ENCODE assay signal across 7 cellular contexts in the genomic region with DNA sequence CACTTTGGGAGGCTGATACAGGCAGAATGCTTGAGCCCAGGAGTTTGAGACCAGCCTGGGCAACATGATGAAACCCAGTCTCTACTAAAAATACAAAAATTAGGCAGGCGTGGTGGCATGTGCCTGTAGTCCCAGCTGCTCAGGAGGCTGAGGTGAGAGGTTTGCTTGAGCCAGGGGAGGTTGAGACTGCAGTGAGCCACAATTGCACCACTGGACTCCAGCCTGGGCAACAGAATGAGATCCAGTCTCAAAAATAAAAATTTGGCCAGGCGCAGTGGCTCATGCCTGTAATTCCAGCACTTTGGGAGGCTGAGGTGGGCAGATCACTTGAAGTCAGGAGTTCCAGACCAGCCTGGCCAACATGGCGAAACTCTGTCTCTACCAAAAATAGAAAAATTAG. TPM values are rescaled to one million over a fixed set of nuclear protein-coding genes. Genes with fewer than 3 reads are reported as not detected.
A peak's percentile ranks its signal among the peaks of the same experiment; 100 is the strongest.
DNase-seq lines count a peak whose midpoint lies in the region; ATAC-seq, FAIRE-seq and TF ChIP-seq lines count a peak whose summit lies in the region.
"Not testable (repeated sequence)": the region's sequence is repeated elsewhere in the genome, so short reads cannot be mapped to it uniquely, and the experiment has no call there.

No MANE protein-coding gene starts in this region.

- H3K4me1 Mint-ChIP-seq in chondrocyte (ENCODE audit: low read depth) = peaks cover 43% of the 10 kb centered on the region

- H3K9me3 ChIP-seq in gastroesophageal sphincter; right lobe of liver; osteoblast (ENCODE audit: low read depth, low read length); small intestine (ENCODE audit: control insufficient read depth, low read depth); thoracic aorta: not testable (repeated sequence)

- H4K20me1 ChIP-seq in osteoblast (ENCODE audit: insufficient read depth, low read length) = not testable (repeated sequence)

- FAIRE-seq in small intestine (lab: Jason Lieb, UNC) = not testable (repeated sequence)

- not testable (repeated sequence) for H3K36me3 Mint-ChIP-seq in chondrocyte (ENCODE audit: low read depth)

- H3K4me2 ChIP-seq in osteoblast (ENCODE audit: insufficient read depth, low read length) = not testable (repeated sequence)

- POLR2A ChIA-PET in RWPE1 (lab: Yijun Ruan, JAX; ENCODE audit: low non-redundant PET) = not testable (repeated sequence)

- H3K36me3 ChIP-seq in gastroesophageal sphincter; right lobe of liver; small intestine (ENCODE audit: control insufficient read depth in 2 of 2, insufficient read depth in 2 of 2, low read length in 2 of 2); thoracic aorta: not testable (repeated sequence)
- H3K36me3 ChIP-seq in osteoblast (ENCODE audit: insufficient read depth, low read length) = peaks cover 18% of the 10 kb centered on the region

- WGBS in gastroesophageal sphincter (ENCODE audit: low coverage in 1 of 2), 2 donors = 93 to 100% methylated on average over 1 to 2 of the region's 3 CpGs
- WGBS in right lobe of liver (ENCODE audit: insufficient coverage, low coverage, low lambda C conversion rate, missing lambda C conversion rate) = 93% methylated on average over 3 of the region's 3 CpGs
- 90 to 97% (median 91%) methylated on average over 3 of the region's 3 CpGs for WGBS in small intestine, 3 donors

- H3K27ac ChIP-seq in RWPE1 (peak overlapping the region; percentile 28), gastroesophageal sphincter (peak overlapping the region in 3 of 4 donors; percentile 46 to 76 (median 68)), right lobe of liver (peak overlapping the region in 2 of 3 donors; percentile 13 to 49), osteoblast (ENCODE audit: low read depth, low read length) (peak overlapping the region; percentile 37), small intestine (ENCODE audit: low read depth in 1 of 2, low read length in 1 of 2) (peak overlapping the region; percentile 22 to 77), thoracic aorta (peak overlapping the region; percentile 91 to 97)

- not testable (repeated sequence) for ATAC-seq in gastroesophageal sphincter, right lobe of liver
- peak; percentile 2 for ATAC-seq in thoracic aorta (ENCODE audit: insufficient number of reproducible peaks, low FRiP score, low read depth)

- H2AFZ ChIP-seq in osteoblast (ENCODE audit: low read length) = not testable (repeated sequence)

- H3K4me3 ChIP-seq in gastroesophageal sphincter; right lobe of liver; osteoblast (ENCODE audit: insufficient read depth, low read length); small intestine (ENCODE audit: low read depth in 1 of 2, low read length in 2 of 2): not testable (repeated sequence)
- H3K4me3 ChIP-seq in thoracic aorta = peak overlapping the region; percentile 9

- CTCF ChIA-PET in RWPE1 (lab: Yijun Ruan, JAX) = interaction anchor here (0.6 kb wide), 1 partner anchor 152 kb away, joined by 4 read pairs; no protein-coding TSS in a partner anchor

- TF ChIP-seq EP300 in gastroesophageal sphincter (IDR thresholded peaks at IDR 0.05) = not testable (repeated sequence)

- peak overlapping the region; percentile 19 for H3K4me3 Mint-ChIP-seq in chondrocyte (ENCODE audit: unreplicated experiment)

- intact Hi-C loops in right lobe of liver (cut with DNase I) = not testable (repeated sequence)

- peaks cover 95% of the 10 kb centered on the region for H3K79me2 ChIP-seq in osteoblast (ENCODE audit: insufficient read depth, low read length)

- not testable (repeated sequence) for H3K27me3 ChIP-seq in gastroesophageal sphincter; right lobe of liver; osteoblast (ENCODE audit: insufficient read depth, low read length); small intestine (ENCODE audit: control insufficient read depth in 2 of 2, insufficient read depth in 2 of 2, low read length in 2 of 2); thoracic aorta (replicated peaks; ENCODE audit: insufficient read depth)

- peak overlapping the region; percentile 81 for H3K27ac Mint-ChIP-seq in chondrocyte (ENCODE audit: unreplicated experiment)

- not testable (repeated sequence) for TF ChIP-seq POLR2A in gastroesophageal sphincter (IDR thresholded peaks at IDR 0.05); right lobe of liver (IDR thresholded peaks at IDR 0.05)

- H3K4me1 ChIP-seq in gastroesophageal sphincter = peaks cover 0 to 74% (median 8%) of the 10 kb centered on the region in 3 donors
- peaks cover 0 to 26% (median 9%) of the 10 kb centered on the region in 4 donors for H3K4me1 ChIP-seq in right lobe of liver
- H3K4me1 ChIP-seq in osteoblast (ENCODE audit: insufficient read depth, low read length) = peaks cover 26% of the 10 kb centered on the region
- not testable (repeated sequence) for H3K4me1 ChIP-seq in small intestine (ENCODE audit: control insufficient read depth in 2 of 2, insufficient read depth in 1 of 2, low read depth in 1 of 2, low read length in 1 of 2)
- peaks cover 44 to 84% of the 10 kb centered on the region in 2 donors for H3K4me1 ChIP-seq in thoracic aorta (ENCODE audit: control insufficient read depth in 1 of 2, low read depth in 2 of 2)

- not testable (repeated sequence) for H3K9me3 Mint-ChIP-seq in chondrocyte (ENCODE audit: low read depth)

- not testable (repeated sequence) for DNase-seq in RWPE1 (ENCODE audit: low spot score); chondrocyte (ENCODE audit: low spot score); right lobe of liver; osteoblast (ENCODE audit: insufficient read length, low spot score, missing footprints); small intestine; thoracic aorta (ENCODE audit: low spot score)

- not testable (repeated sequence) for TF ChIP-seq CTCF in RWPE1 (conservative IDR thresholded peaks at IDR 0.05; ENCODE audit: low read depth); chondrocyte (IDR thresholded peaks at IDR 0.05); gastroesophageal sphincter (IDR thresholded peaks at IDR 0.05); right lobe of liver (IDR thresholded peaks at IDR 0.05); osteoblast (IDR thresholded peaks at IDR 0.05; ENCODE audit: extremely low read depth, low read depth, low read length); thoracic aorta (IDR thresholded peaks at IDR 0.05)

- H3K27me3 Mint-ChIP-seq in chondrocyte (ENCODE audit: low read depth) = not testable (repeated sequence)

RNA-seq across cellular contexts. Expression of gene MYO9B, which starts 19.1 kb away (rescaled TPM):
- 90.8 to 98.1 TPM (median 94.6 TPM) in 3 replicates for total RNA-seq in chondrocyte
- total RNA-seq in gastroesophageal sphincter = 10 to 100 TPM; 38.1 to 77.7 (median 66.2) TPM
- 10 to 100 TPM; 25.4 to 38.7 (median 36.0) TPM for total RNA-seq in right lobe of liver
- 86.9 and 96.6 TPM in 2 replicates for total RNA-seq in osteoblast
- polyA plus RNA-seq in small intestine = 10 to 100 TPM; 31.6 to 62.1 (median 53.2) TPM
- total RNA-seq in thoracic aorta = 100 to 1,000 TPM; 229 to 257 TPM

RNA-seq across cellular contexts. Expression of gene HAUS8, which starts 19.4 kb away (rescaled TPM):
- total RNA-seq in chondrocyte (7.8 to 9.5 TPM (median 8.2 TPM) in 3 replicates), gastroesophageal sphincter (1 to 10 TPM; 3.2 to 6.4 (median 5.5) TPM), right lobe of liver (1 to 10 TPM; 3.7 to 8.5 (median 5.8) TPM), osteoblast (1.8 and 2.1 TPM in 2 replicates), thoracic aorta (10 to 100 TPM in 1 of 2 donors, 1 to 10 TPM in 1; 2.2 to 11.3 TPM)
- 10 to 100 TPM in 2 of 3 donors, 1 to 10 TPM in 1; 9.9 to 16.5 (median 16.5) TPM for polyA plus RNA-seq in small intestine

Comparison
In these comparisons a context has a peak if more than half of its experiments do, and no peak if none do; other contexts are left out.
1. H3K27ac ChIP-seq: peak in every context shown above with its lines; median percentile 94 in thoracic aorta; 68 in gastroesophageal sphincter; 50 in small intestine; 37 in osteoblast; 31 in right lobe of liver; 28 in RWPE1.